In the genomic region with DNA sequence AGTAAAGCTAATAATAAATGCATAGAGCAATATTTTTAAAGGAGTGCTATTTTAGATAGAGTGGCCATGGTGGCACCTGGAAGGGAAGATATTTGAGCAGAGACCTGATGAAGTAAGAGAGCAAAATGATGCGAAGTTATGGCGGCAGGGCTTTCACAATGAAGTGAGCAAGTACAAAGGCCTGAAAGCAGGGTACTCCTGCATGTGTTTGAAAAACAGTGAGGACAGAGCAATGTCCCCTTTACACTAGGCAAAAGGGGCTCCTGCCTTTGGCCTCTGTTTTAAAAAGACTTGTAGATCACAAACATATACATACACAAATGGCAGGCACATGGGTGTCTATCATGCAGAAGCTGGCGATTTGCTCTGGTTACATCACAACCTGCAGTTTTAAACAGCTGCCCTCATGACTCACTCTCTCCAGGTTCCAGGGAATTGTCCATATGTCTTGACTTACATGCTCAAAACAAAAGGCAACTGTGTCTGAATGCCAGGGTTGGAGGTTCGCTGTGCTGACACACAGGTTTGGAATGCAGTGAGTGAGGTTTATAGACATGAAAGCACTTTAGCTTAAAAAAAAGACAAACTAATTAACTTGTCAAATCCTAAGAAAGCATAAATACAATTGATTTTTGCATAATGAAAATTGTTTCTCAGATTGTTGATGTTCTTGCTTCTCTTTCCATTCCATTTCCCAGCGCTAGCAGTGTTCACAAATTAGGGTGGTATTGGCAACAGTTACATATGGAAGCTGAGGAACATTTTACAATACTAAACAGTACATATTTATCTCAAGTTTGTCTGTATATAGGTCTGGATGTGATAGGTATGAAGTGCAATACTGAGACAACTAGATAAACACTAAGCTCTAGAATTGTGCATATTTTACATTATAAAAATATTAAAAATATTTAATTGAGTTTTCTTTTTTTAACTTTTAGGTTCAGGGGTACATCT, we compare ENCODE assay signal across 8 cellular contexts.
DNase-seq lines count a peak whose midpoint lies in the region; ATAC-seq and TF ChIP-seq lines count a peak whose summit lies in the region.

No MANE protein-coding gene starts in this region.

- no peaks in the 10 kb centered on the region for H3K79me2 ChIP-seq in PC-3 (ENCODE audit: low read length)

- DNase-seq in NCI-H1417 (lab: John Stamatoyannopoulos, UW) (peak in 2 of 3 experiments; percentile 19 to 64), NCI-H1417 treated with DMSO at 0.1 percent for 48 hours (lab: John Stamatoyannopoulos, UW) (no peak), PC-3 (peak; percentile 98), fibroblast of gingiva (ENCODE audit: low read depth) (peak; percentile 24), skeletal muscle cell (ENCODE audit: low read depth) (peak; percentile 89)
- DNase-seq in activated CD4-positive, alpha-beta T cell treated with anti-CD3 and anti-CD28 coated beads, Interleukin-2, amount 50 U/mL, for 4 hours: no peak

- peak overlapping the region; percentile 78 for H3K4me2 ChIP-seq in PC-3 (ENCODE audit: low read length)

- peaks cover 44% of the 10 kb centered on the region for H3K4me1 ChIP-seq in PC-3 (ENCODE audit: insufficient read depth, low read length)

- H2AFZ ChIP-seq in PC-3 (ENCODE audit: low read length): no peak overlapping the region

- H3K9me3 ChIP-seq in PC-3 (ENCODE audit: low read length): no peaks in the 10 kb centered on the region

- peak; percentile 96 for ATAC-seq in PC-3
- no peak for ATAC-seq in HG03521 (IDR thresholded peaks at IDR 0.05; ENCODE audit: unreplicated experiment)
- ATAC-seq in HG03196 (IDR thresholded peaks at IDR 0.05; ENCODE audit: unreplicated experiment): no peak

- H3K4me3 ChIP-seq in PC-3 (ENCODE audit: low read length) (peak overlapping the region; percentile 48), skeletal muscle cell (ENCODE audit: low read depth, low read length) (no peak overlapping the region)

- POLR2A ChIA-PET in PC-3 (lab: Charles Lee; ENCODE audit: unreplicated experiment): interaction anchor here (0.6 kb wide), 2 partner anchors 89 to 665 kb away, joined by 3 to 9 read pairs; no protein-coding TSS in a partner anchor

- no peaks in the 10 kb centered on the region for H4K20me1 ChIP-seq in PC-3 (ENCODE audit: low read length)

- no peaks in the 10 kb centered on the region for H3K27me3 ChIP-seq in PC-3 (ENCODE audit: low read length)

- no peaks in the 10 kb centered on the region for H3F3A ChIP-seq in PC-3 (ENCODE audit: low read length, unreplicated experiment)

- peak overlapping the region; percentile 67 for H3K27ac ChIP-seq in PC-3 (ENCODE audit: low read length)

- H3K9ac ChIP-seq in PC-3 (ENCODE audit: low read length): no peak overlapping the region

- intact Hi-C loops in PC-3 (cut with micrococcal nuclease): loop anchor here (1.0 to 5.0 kb wide), 3 partner anchors 14 to 856 kb away; no protein-coding TSS in a partner anchor

- BruUV-seq in PC-3 (replicated peaks; lab: Mats Ljungman, UMichigan): no TSS peak

- H3K36me3 ChIP-seq in PC-3 (ENCODE audit: low read depth, low read length): no peaks in the 10 kb centered on the region

- TF ChIP-seq CTCF in PC-3 (conservative IDR thresholded peaks at IDR 0.05; ENCODE audit: low read depth, low read length): no peak

- CTCF ChIA-PET in PC-3 (lab: Charles Lee): no interaction called here

- no peaks in the 10 kb centered on the region for H3K9me2 ChIP-seq in PC-3 (replicated peaks; ENCODE audit: low read length)

Comparison
In these comparisons a context has a peak if more than half of its experiments do, and no peak if none do; other contexts are left out.
1. DNase-seq: peak in NCI-H1417 (2 of 3), PC-3 (single experiment), fibroblast of gingiva (single experiment) and skeletal muscle cell (single experiment); none in NCI-H1417 treated with DMSO at 0.1 percent for 48 hours (single experiment) and activated CD4-positive, alpha-beta T cell treated with anti-CD3 and anti-CD28 coated beads, Interleukin-2, amount 50 U/mL, for 4 hours (0 of 2).